Comparison of ENCODE assay signal across 12 cellular contexts in genomic region chr11:63710476-63711217, GRCh38. TPM values are rescaled to one million over a fixed set of nuclear protein-coding genes. Genes with fewer than 3 reads are reported as not detected.
DNase-seq lines count a peak whose midpoint lies in the region; ATAC-seq and TF ChIP-seq lines count a peak whose summit lies in the region.
"Had no signal": no experiment of that assay in that cellular context is flagged by ENCODE, and none has a peak within 500 bp of the region (broad histone marks: within the 10 kb centered on the region; RNA-seq: fewer than 3 reads in every experiment).

No MANE protein-coding gene starts in this region.

- ATAC-seq in HG03095 (IDR thresholded peaks at IDR 0.05; ENCODE audit: unreplicated experiment), result no peak
- ATAC-seq in esophagus mucosa, result no peak
- ATAC-seq in GM18909 (IDR thresholded peaks at IDR 0.05; ENCODE audit: poor library complexity, unreplicated experiment), result no peak

- in situ Hi-C loops in brain microvascular endothelial cell (cut with HindIII; ENCODE audit: low pct_ligation_motif_present, low sequenced_read_pairs), result no loop called here

- no peaks in the 10 kb centered on the region for H3K9me3 Mint-ChIP-seq in type B pancreatic cell
- H3K9me3 Mint-ChIP-seq: activated T-helper 1 cell treated with anti-CD3 and anti-CD28 coated beads, Interleukin-12 subunit alpha, Interleukin-12 subunit beta, Interleukin-2, Interleukin-4 antibody, amounts not matched to agents 30 ng/mL and 10 ng/mL and 1 ng/mL, durations not matched to agents 14 hours and 24 hours and 36 hours had no signal

- peak overlapping the region; percentile 2 for H3K4me3 Mint-ChIP-seq in type B pancreatic cell
- H3K4me3 Mint-ChIP-seq: activated T-helper 1 cell treated with anti-CD3 and anti-CD28 coated beads, Interleukin-12 subunit alpha, Interleukin-12 subunit beta, Interleukin-2, Interleukin-4 antibody, amounts not matched to agents 30 ng/mL and 10 ng/mL and 1 ng/mL, durations not matched to agents 14 hours and 24 hours and 36 hours had no signal

- TF ChIP-seq CTCF in brain microvascular endothelial cell (IDR thresholded peaks at IDR 0.05; ENCODE audit: low read depth, low read length, missing control alignments) (peak; percentile 39), type B pancreatic cell (conservative IDR thresholded peaks at IDR 0.05) (no peak)

- H3K4me3 ChIP-seq in brain microvascular endothelial cell (ENCODE audit: low read depth, low read length), result no peak overlapping the region

- H3K27me3 ChIP-seq in brain microvascular endothelial cell (replicated peaks), result no peaks in the 10 kb centered on the region

- DNase-seq in HCEC 1CT (peak; percentile 61), brain microvascular endothelial cell (peak; percentile 89), iris pigment epithelial cell (ENCODE audit: low read depth) (peak; percentile 90), type B pancreatic cell (ENCODE audit: extremely low spot score, unreplicated experiment) (no peak)
- DNase-seq: GF-D8, NCI-H1436 treated with DMSO at 0.1 percent for 48 hours, WERI-Rb-1 had no signal

- peak overlapping the region; percentile 78 for H3K27ac Mint-ChIP-seq in type B pancreatic cell
- H3K27ac Mint-ChIP-seq: activated T-helper 1 cell treated with anti-CD3 and anti-CD28 coated beads, Interleukin-12 subunit alpha, Interleukin-12 subunit beta, Interleukin-2, Interleukin-4 antibody, amounts not matched to agents 30 ng/mL and 10 ng/mL and 1 ng/mL, durations not matched to agents 14 hours and 24 hours and 36 hours had no signal

- no peaks in the 10 kb centered on the region for H3K36me3 ChIP-seq in brain microvascular endothelial cell (replicated peaks)

- H3K4me1 Mint-ChIP-seq in type B pancreatic cell (ENCODE audit: unreplicated experiment), result peaks cover 7% of the 10 kb centered on the region

- H3K27me3 Mint-ChIP-seq in type B pancreatic cell, result no peaks in the 10 kb centered on the region

- peaks cover 4% of the 10 kb centered on the region for H3K36me3 Mint-ChIP-seq in type B pancreatic cell

- peak overlapping the region; percentile 26 for H3K27ac ChIP-seq in brain microvascular endothelial cell
- H3K27ac ChIP-seq: HL-60, WERI-Rb-1 had no signal

RNA-seq across cellular contexts. Expression of gene RTN3, which starts 29.3 kb away (rescaled TPM):
- total RNA-seq in type B pancreatic cell (ENCODE audit: low replicate concordance) (95.0 and 95.9 TPM in 2 replicates), esophagus mucosa (49.3 TPM)

RNA-seq across cellular contexts. Expression of gene ATL3, which starts 39.5 kb away (rescaled TPM):
- total RNA-seq in type B pancreatic cell (ENCODE audit: low replicate concordance) (21.6 and 24.6 TPM in 2 replicates), esophagus mucosa (51.9 TPM)

RNA-seq across cellular contexts. Expression of gene ZFTA, which starts 57.9 kb away (rescaled TPM):
- 21.1 and 41.7 TPM in 2 replicates for total RNA-seq in type B pancreatic cell (ENCODE audit: low replicate concordance)
- 2.9 TPM for total RNA-seq in esophagus mucosa
